In genomic region chr20:45774933-45775332, GRCh38 we compare ENCODE assay signal across 1 cellular context.
TF ChIP-seq lines count a peak whose summit lies in the region.

No MANE protein-coding gene starts in this region.

TF ChIP-seq in GM23338, 12 proteins besides CTCF, POLR2A, EP300 and RAD21:
- TF ChIP-seq REST (IDR thresholded peaks at IDR 0.05; ENCODE audit: unreplicated experiment), result no peak
- TF ChIP-seq EZH2 (IDR thresholded peaks at IDR 0.05; ENCODE audit: low read depth, unreplicated experiment), result no peak
- TF ChIP-seq ZNF114 (CRISPR knock-in tag; IDR thresholded peaks at IDR 0.05), result no peak
- TF ChIP-seq NANOG (IDR thresholded peaks at IDR 0.05; ENCODE audit: borderline replicate concordance), result no peak
- no peak for TF ChIP-seq STAT1 (IDR thresholded peaks at IDR 0.05; ENCODE audit: unreplicated experiment)
- no peak for TF ChIP-seq JUNB (IDR thresholded peaks at IDR 0.05; ENCODE audit: unreplicated experiment)
- TF ChIP-seq POLR2AphosphoS5 (IDR thresholded peaks at IDR 0.05; ENCODE audit: low read depth), result no peak
